Comparison of ENCODE assay signal across 12 cellular contexts in the genomic region with DNA sequence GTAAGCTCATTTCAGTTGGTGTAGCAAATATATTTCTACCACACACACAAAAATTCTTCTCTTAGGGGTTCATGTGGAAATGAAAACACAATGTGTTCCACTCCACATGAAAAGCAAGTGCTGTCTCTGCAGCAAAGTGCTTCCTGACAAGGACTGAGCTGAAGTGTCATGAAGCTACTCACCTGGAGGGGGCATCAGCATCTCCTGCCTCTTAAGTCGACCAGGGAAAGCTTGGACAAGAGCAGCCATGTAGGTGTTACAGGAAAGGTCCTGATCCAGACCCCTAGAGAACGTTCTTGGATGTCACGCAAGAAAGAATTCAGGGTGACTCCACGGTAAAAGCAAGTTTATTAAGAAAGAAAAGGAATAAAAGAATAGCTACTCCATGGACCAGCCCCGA.
A peak's percentile ranks its signal among the peaks of the same experiment; 100 is the strongest.
DNase-seq lines count a peak whose midpoint lies in the region; ATAC-seq, FAIRE-seq and TF ChIP-seq lines count a peak whose summit lies in the region.
"Had no signal": no experiment of that assay in that cellular context is flagged by ENCODE, and none has a peak within 500 bp of the region (broad histone marks: within the 10 kb centered on the region; RNA-seq: fewer than 3 reads in every experiment).

No MANE protein-coding gene starts in this region.

- WGBS in pancreas, 2 donors = 76 to 77% methylated on average over 5 of the region's 5 CpGs

- no peaks in the 10 kb centered on the region for H3F3A ChIP-seq in OCI-LY1 (ENCODE audit: insufficient read depth, low read length)

- H3K4me1 Mint-ChIP-seq in Caco-2 (ENCODE audit: low read depth, unreplicated experiment) = no peaks in the 10 kb centered on the region
- H3K4me1 Mint-ChIP-seq in mesothelial cell of epicardium = peaks cover 3% of the 10 kb centered on the region

- DNase-seq in Caco-2 = peak; percentile 32 to 46
- peak; percentile 18 for DNase-seq in GM10248 (ENCODE audit: extremely low spot score)
- no peak for DNase-seq in epithelial cell of proximal tubule (ENCODE audit: low read depth)
- no peak for DNase-seq in pancreas
- DNase-seq in mesothelial cell of epicardium (ENCODE audit: low spot score in 2 of 2, unreplicated experiment in 2 of 2) = no peak
- DNase-seq in DMS153 (lab: John Stamatoyannopoulos, UW) = no peak
- DNase-seq: hippocampal formation, NCI-H2081 had no signal

- H3K27ac Mint-ChIP-seq in Caco-2 (ENCODE audit: unreplicated experiment) (no peak overlapping the region), mesothelial cell of epicardium (no peak overlapping the region)

- POLR2A ChIA-PET in Caco-2 (lab: Charles Lee) = no interaction called here
- POLR2A ChIA-PET in GM10248 (lab: Yijun Ruan, JAX) = no interaction called here

- no peak overlapping the region for H3K4me2 ChIP-seq in OCI-LY1 (ENCODE audit: low read length)

- no peak overlapping the region for H2AFZ ChIP-seq in OCI-LY1 (ENCODE audit: low read length)
- H2AFZ ChIP-seq: parathyroid adenoma had no signal

- no peak for FAIRE-seq in pancreas (lab: Jason Lieb, UNC)

- H3K4me3 ChIP-seq in Caco-2 (ENCODE audit: low read depth, low read length) (no peak overlapping the region), OCI-LY1 (ENCODE audit: low read depth, low read length, poor library complexity, severe bottlenecking) (no peak overlapping the region), epithelial cell of proximal tubule (ENCODE audit: low read depth, low read length) (no peak overlapping the region), pancreas (no peak overlapping the region)
- H3K4me3 ChIP-seq: cardiac muscle cell had no signal

- no TSS peak for BruUV-seq in Caco-2 (replicated peaks; lab: Mats Ljungman, UMichigan)

- peaks cover 17% of the 10 kb centered on the region for H3K27me3 Mint-ChIP-seq in Caco-2 (ENCODE audit: insufficient read depth, unreplicated experiment)
- H3K27me3 Mint-ChIP-seq in mesothelial cell of epicardium (ENCODE audit: low read depth) = peaks cover 1% of the 10 kb centered on the region

- H3K4me3 Mint-ChIP-seq in Caco-2 (ENCODE audit: unreplicated experiment) (no peak overlapping the region), mesothelial cell of epicardium (no peak overlapping the region)

- CTCF ChIA-PET in Caco-2 (lab: Charles Lee) = interaction anchor here (0.6 to 1.2 kb wide), 4 partner anchors 10 to 411 kb away, joined by 3 to 8 read pairs (median 4); no protein-coding TSS in a partner anchor
- CTCF ChIA-PET in GM10248 (lab: Yijun Ruan, JAX) = interaction anchor here (1.0 to 2.8 kb wide), 10 partner anchors 9 to 437 kb away, joined by 3 to 21 read pairs (median 4); no protein-coding TSS in a partner anchor

- H3K36me3 ChIP-seq in Caco-2 (ENCODE audit: control insufficient read depth, insufficient read depth, low read length) (no peaks in the 10 kb centered on the region), OCI-LY1 (ENCODE audit: insufficient read depth, low read length) (no peaks in the 10 kb centered on the region), pancreas (no peaks in the 10 kb centered on the region)
- H3K36me3 ChIP-seq: cardiac muscle cell had no signal

- no peak for ATAC-seq in pancreas
- ATAC-seq in activated CD4-positive, CD25-positive, alpha-beta regulatory T cell treated with anti-CD3 and anti-CD28 coated beads, Interleukin-2, amount 50 U/mL, for 24 hours = no peak

- H3K9me2 ChIP-seq in OCI-LY1 (ENCODE audit: low read depth, low read length) = no peaks in the 10 kb centered on the region

- H3K4me1 ChIP-seq in Caco-2 (no peaks in the 10 kb centered on the region), OCI-LY1 (ENCODE audit: insufficient read depth, low read length, severe bottlenecking) (no peaks in the 10 kb centered on the region), pancreas (no peaks in the 10 kb centered on the region)
- H3K4me1 ChIP-seq: parathyroid adenoma had no signal

- intact Hi-C loops in Caco-2 (cut with micrococcal nuclease; ENCODE audit: unreplicated experiment) (loop anchor here (1.0 kb wide), 1 partner anchor 110 kb away; no protein-coding TSS in a partner anchor), pancreas (cut with DNase I) (no loop called here)

- H3K27me3 ChIP-seq in Caco-2 (replicated peaks; ENCODE audit: control insufficient read depth, insufficient read depth, low read length) (0 out of 2 replicates have a peak, but pooled peaks cover under 1% of the 10 kb centered on the region), OCI-LY1 (ENCODE audit: insufficient read depth, low read length) (no peaks in the 10 kb centered on the region), pancreas (peaks cover 0 to 4% (median 0%) of the 10 kb centered on the region in 4 donors)
- H3K27me3 ChIP-seq: cardiac muscle cell had no signal

- no peaks in the 10 kb centered on the region for H3K79me2 ChIP-seq in OCI-LY1 (ENCODE audit: insufficient read depth, low read length)
- H3K79me2 ChIP-seq: parathyroid adenoma had no signal

- H3K9me3 Mint-ChIP-seq in Caco-2 (ENCODE audit: unreplicated experiment) (no peaks in the 10 kb centered on the region), mesothelial cell of epicardium (no peaks in the 10 kb centered on the region)

- H3K27ac ChIP-seq in OCI-LY1 (ENCODE audit: low read depth, low read length, poor library complexity, severe bottlenecking) (no peak overlapping the region), pancreas (no peak overlapping the region)
- H3K27ac ChIP-seq: cardiac muscle cell, parathyroid adenoma had no signal

- no peaks in the 10 kb centered on the region for H3K36me3 Mint-ChIP-seq in Caco-2 (ENCODE audit: insufficient read depth, unreplicated experiment)
- H3K36me3 Mint-ChIP-seq in mesothelial cell of epicardium = no peaks in the 10 kb centered on the region

- H3K9ac ChIP-seq in OCI-LY1 (ENCODE audit: low read length) = no peak overlapping the region
- H3K9ac ChIP-seq: parathyroid adenoma had no signal

- no peaks in the 10 kb centered on the region for H3K9me3 ChIP-seq in Caco-2
- no peaks in the 10 kb centered on the region for H3K9me3 ChIP-seq in OCI-LY1 (ENCODE audit: low read length)
- no peaks in the 10 kb centered on the region for H3K9me3 ChIP-seq in pancreas

- H4K20me1 ChIP-seq in OCI-LY1 (ENCODE audit: insufficient read depth, low read length) = no peaks in the 10 kb centered on the region

- TF ChIP-seq CTCF in Caco-2 (IDR thresholded peaks at IDR 0.05; ENCODE audit: insufficient read depth in 1 of 2, low read depth in 1 of 2, low read length in 1 of 2, severe bottlenecking in 1 of 2, unreplicated experiment in 1 of 2) (peak; percentile 24 to 34), GM10248 (IDR thresholded peaks at IDR 0.05; ENCODE audit: control extremely low read depth, extremely low read depth, low read depth, missing control alignments) (peak; percentile 24), OCI-LY1 (IDR thresholded peaks at IDR 0.05; ENCODE audit: low read length) (peak; percentile 52), epithelial cell of proximal tubule (conservative IDR thresholded peaks at IDR 0.05; ENCODE audit: low read depth, low read length) (peak; percentile 49), pancreas (IDR thresholded peaks at IDR 0.05) (no peak), mesothelial cell of epicardium (IDR thresholded peaks at IDR 0.05; ENCODE audit: unreplicated experiment) (no peak)

Comparison
In these comparisons a context has a peak if more than half of its experiments do, and no peak if none do; other contexts are left out.
1. DNase-seq: peak in Caco-2 (2 of 2) and GM10248 (single experiment); none in epithelial cell of proximal tubule (single experiment), pancreas (0 of 6), mesothelial cell of epicardium (0 of 2) and DMS153 (single experiment).
2. CTCF ChIP-seq: peak in Caco-2 (2 of 2), GM10248 (single experiment), OCI-LY1 (single experiment) and epithelial cell of proximal tubule (single experiment); none in pancreas (0 of 4) and mesothelial cell of epicardium (single experiment).